1 cellular context compared by ENCODE assay signal in genomic region chr12:77847665-77848431, GRCh38.
TF ChIP-seq lines count a peak whose summit lies in the region.

No MANE protein-coding gene starts in this region.

TF ChIP-seq in GM23338, 12 proteins besides CTCF, POLR2A, EP300 and RAD21 (continued from another document):
- TF ChIP-seq REST (IDR thresholded peaks at IDR 0.05; ENCODE audit: unreplicated experiment), result no peak
